In genomic region chr4:147791870-147792269, GRCh38 we compare ENCODE assay signal across 15 cellular contexts. TPM values are rescaled to one million over a fixed set of nuclear protein-coding genes. Genes with fewer than 3 reads are reported as not detected.
A peak's percentile ranks its signal among the peaks of the same experiment; 100 is the strongest.
DNase-seq lines count a peak whose midpoint lies in the region; ATAC-seq, FAIRE-seq and TF ChIP-seq lines count a peak whose summit lies in the region.
"Had no signal": no experiment of that assay in that cellular context is flagged by ENCODE, and none has a peak within 500 bp of the region (broad histone marks: within the 10 kb centered on the region; RNA-seq: fewer than 3 reads in every experiment).

No MANE protein-coding gene starts in this region.

- TF ChIP-seq CTCF in Loucy (conservative IDR thresholded peaks at IDR 0.05; ENCODE audit: low read length) (no peak), bronchial epithelial cell (IDR thresholded peaks at IDR 0.05; ENCODE audit: insufficient read depth, low read length, severe bottlenecking) (no peak), osteocyte (IDR thresholded peaks at IDR 0.05) (no peak)

- no peaks in the 10 kb centered on the region for H3K36me3 ChIP-seq in Loucy (ENCODE audit: insufficient read depth, low read length)
- H3K36me3 ChIP-seq in bronchial epithelial cell (ENCODE audit: control insufficient read depth, insufficient read depth, low read length): no peaks in the 10 kb centered on the region
- H3K36me3 ChIP-seq: gastroesophageal sphincter had no signal

- H3K9ac ChIP-seq in Loucy (ENCODE audit: low read depth, low read length, poor library complexity, severe bottlenecking): no peak overlapping the region

- peak overlapping the region; percentile 67 for H3K27ac Mint-ChIP-seq in osteocyte (ENCODE audit: unreplicated experiment)
- no peak overlapping the region for H3K27ac Mint-ChIP-seq in activated CD8-positive, alpha-beta memory T cell treated with anti-CD3 and anti-CD28 coated beads, Interleukin-2, amount 10 ng/mL, durations not matched to agents 7 days and 5 days

- H3K9me3 ChIP-seq in Loucy (ENCODE audit: insufficient read depth, low read depth, low read length): no peaks in the 10 kb centered on the region
- H3K9me3 ChIP-seq: gastroesophageal sphincter had no signal

- no peaks in the 10 kb centered on the region for H3K36me3 Mint-ChIP-seq in activated T-cell treated with anti-CD3 and anti-CD28 coated beads, Interleukin-2, amount 50 U/mL, for 4 hours (ENCODE audit: insufficient read depth)
- peaks cover 9% of the 10 kb centered on the region for H3K36me3 Mint-ChIP-seq in osteocyte (ENCODE audit: unreplicated experiment)
- H3K36me3 Mint-ChIP-seq in activated CD8-positive, alpha-beta memory T cell treated with anti-CD3 and anti-CD28 coated beads, Interleukin-2, amount 10 ng/mL, durations not matched to agents 7 days and 5 days: peaks cover 2% of the 10 kb centered on the region

- H4K20me1 ChIP-seq in Loucy (ENCODE audit: insufficient read depth, low read length, poor library complexity, severe bottlenecking): no peaks in the 10 kb centered on the region

- peak overlapping the region; percentile 76 for H3K4me3 Mint-ChIP-seq in activated T-cell treated with anti-CD3 and anti-CD28 coated beads, Interleukin-2, amount 50 U/mL, for 4 hours
- H3K4me3 Mint-ChIP-seq in osteocyte (ENCODE audit: unreplicated experiment): no peak overlapping the region
- no peak overlapping the region for H3K4me3 Mint-ChIP-seq in activated CD8-positive, alpha-beta memory T cell treated with anti-CD3 and anti-CD28 coated beads, Interleukin-2, amount 10 ng/mL, durations not matched to agents 7 days and 5 days

- CTCF ChIA-PET in activated CD8-positive, alpha-beta memory T cell treated with anti-CD3 and anti-CD28 coated beads, Interleukin-2, amount 10 ng/mL, durations not matched to agents 7 days and 5 days (lab: Charles Lee): interaction anchor here (1.1 to 1.6 kb wide), 3 partner anchors 30 to 74 kb away, joined by 3 read pairs; partner anchors contain the start of gene ARHGAP10

- peaks cover 8% of the 10 kb centered on the region; the same call in 1 of the 2 replicates for H3F3A ChIP-seq in Loucy (ENCODE audit: low read depth)

- no peaks in the 10 kb centered on the region for H3K9me3 Mint-ChIP-seq in activated T-cell treated with anti-CD3 and anti-CD28 coated beads, Interleukin-2, amount 50 U/mL, for 4 hours
- H3K9me3 Mint-ChIP-seq in osteocyte (ENCODE audit: unreplicated experiment): no peaks in the 10 kb centered on the region
- H3K9me3 Mint-ChIP-seq in activated CD8-positive, alpha-beta memory T cell treated with anti-CD3 and anti-CD28 coated beads, Interleukin-2, amount 10 ng/mL, durations not matched to agents 7 days and 5 days (ENCODE audit: low read depth): no peaks in the 10 kb centered on the region

- no peak for ATAC-seq in activated T-cell treated with anti-CD3 and anti-CD28 coated beads, Interleukin-2, amount 50 U/mL, for 4 hours
- ATAC-seq in activated CD8-positive, alpha-beta memory T cell treated with anti-CD3 and anti-CD28 coated beads, Interleukin-2, amount 10 ng/mL, durations not matched to agents 7 days and 5 days: no peak
- ATAC-seq: gastroesophageal sphincter had no signal

- H3K27me3 Mint-ChIP-seq in activated T-cell treated with anti-CD3 and anti-CD28 coated beads, Interleukin-2, amount 50 U/mL, for 4 hours (ENCODE audit: low read depth): no peaks in the 10 kb centered on the region
- no peaks in the 10 kb centered on the region for H3K27me3 Mint-ChIP-seq in osteocyte (ENCODE audit: unreplicated experiment)
- H3K27me3 Mint-ChIP-seq in activated CD8-positive, alpha-beta memory T cell treated with anti-CD3 and anti-CD28 coated beads, Interleukin-2, amount 10 ng/mL, durations not matched to agents 7 days and 5 days: no peaks in the 10 kb centered on the region

- peaks cover 37% of the 10 kb centered on the region for H3K4me1 Mint-ChIP-seq in activated T-cell treated with anti-CD3 and anti-CD28 coated beads, Interleukin-2, amount 50 U/mL, for 4 hours (ENCODE audit: low read depth)
- peaks cover 79% of the 10 kb centered on the region for H3K4me1 Mint-ChIP-seq in osteocyte (ENCODE audit: unreplicated experiment)
- H3K4me1 Mint-ChIP-seq in activated CD8-positive, alpha-beta memory T cell treated with anti-CD3 and anti-CD28 coated beads, Interleukin-2, amount 10 ng/mL, durations not matched to agents 7 days and 5 days: peaks cover 44% of the 10 kb centered on the region

- H3K27me3 ChIP-seq in Loucy (ENCODE audit: insufficient read depth, low read length, poor library complexity, severe bottlenecking) (no peaks in the 10 kb centered on the region), bronchial epithelial cell (ENCODE audit: control insufficient read depth, insufficient read depth, low read length) (no peaks in the 10 kb centered on the region)
- H3K27me3 ChIP-seq: gastroesophageal sphincter had no signal

- no peak for FAIRE-seq in bronchial epithelial cell (lab: Jason Lieb, UNC)
- FAIRE-seq: astrocyte had no signal

- H3K4me3 ChIP-seq in Loucy (ENCODE audit: low read length, poor library complexity, severe bottlenecking): no peak overlapping the region
- H3K4me3 ChIP-seq in bronchial epithelial cell (ENCODE audit: low read depth, low read length): no peak overlapping the region
- H3K4me3 ChIP-seq: gastroesophageal sphincter, skin epidermis had no signal

- peak overlapping the region; percentile 33 for H3K4me2 ChIP-seq in Loucy (ENCODE audit: low read depth, low read length, poor library complexity, severe bottlenecking)

- DNase-seq in activated T-cell treated with anti-CD3 and anti-CD28 coated beads, Interleukin-2, amount 50 U/mL, for 4 hours: no peak
- no peak for DNase-seq in activated T-cell treated with anti-CD3 and anti-CD28 coated beads, Interleukin-2, amount 50 U/mL, for 48 hours
- DNase-seq in bronchial epithelial cell (ENCODE audit: low read depth): peak; percentile 61
- no peak for DNase-seq in osteocyte (ENCODE audit: extremely low spot score, unreplicated experiment)
- no peak for DNase-seq in NCI-H2081 treated with DMSO at 0.1 percent for 48 hours (lab: John Stamatoyannopoulos, UW)
- DNase-seq in activated CD8-positive, alpha-beta memory T cell treated with anti-CD3 and anti-CD28 coated beads, Interleukin-2, amount 10 ng/mL, durations not matched to agents 7 days and 5 days: no peak
- DNase-seq in MV-4-11 (lab: John Stamatoyannopoulos, UW): no peak
- DNase-seq: activated CD8-positive, alpha-beta memory T cell treated with anti-CD3 and anti-CD28 coated beads, Interleukin-2, amount 50 U/mL, for 48 hours; midbrain; NCI-H2107; stimulated activated naive CD4-positive, alpha-beta T cell treated with Interleukin-2 at 50 U/mL for 16 hours had no signal

- peaks cover 50% of the 10 kb centered on the region for H3K79me2 ChIP-seq in Loucy (ENCODE audit: insufficient read depth, low read length)

- peaks cover 48% of the 10 kb centered on the region for H3K4me1 ChIP-seq in Loucy (ENCODE audit: insufficient read depth, low read length, poor library complexity, severe bottlenecking)

- no peak overlapping the region for H2AFZ ChIP-seq in Loucy (ENCODE audit: low read length)

- H3K9me2 ChIP-seq in Loucy (replicated peaks; ENCODE audit: low read depth, low read length): no peaks in the 10 kb centered on the region

RNA-seq across cellular contexts. Expression of gene ARHGAP10, which starts 60.0 kb away (rescaled TPM):
- total RNA-seq in activated T-cell treated with anti-CD3 and anti-CD28 coated beads, Interleukin-2, amount 50 U/mL, for 4 hours: 1 to 10 TPM; 4.3 to 5.9 (median 5.3) TPM
- total RNA-seq in bronchial epithelial cell (8.4 and 11.3 TPM in 2 replicates), osteocyte (121 and 126 TPM in 2 replicates)
- total RNA-seq in activated CD8-positive, alpha-beta memory T cell treated with anti-CD3 and anti-CD28 coated beads, Interleukin-2, amount 10 ng/mL, durations not matched to agents 7 days and 5 days: 10 to 100 TPM; 12.1 to 18.8 TPM
